12 cellular contexts compared by ENCODE assay signal in the genomic region with DNA sequence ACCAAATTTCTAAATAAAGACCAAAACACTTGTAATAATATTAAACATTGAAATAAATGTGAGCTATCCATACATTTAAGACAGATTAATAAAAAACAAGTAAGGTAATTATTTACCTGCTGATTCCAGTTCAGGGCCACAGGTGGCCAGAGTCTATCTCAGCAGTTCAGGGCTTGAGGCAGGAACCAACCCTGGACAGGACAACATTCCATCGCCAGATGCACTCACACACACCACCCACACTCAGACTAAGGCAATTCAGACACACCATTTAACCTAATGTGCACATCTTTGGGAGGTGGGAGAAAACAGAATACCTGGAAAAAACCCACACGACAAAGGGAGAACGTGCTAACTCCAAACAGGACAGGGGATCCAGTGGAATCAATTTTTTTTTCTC. TPM values are rescaled to one million over a fixed set of nuclear protein-coding genes. Genes with fewer than 3 reads are reported as not detected.
A peak's percentile ranks its signal among the peaks of the same experiment; 100 is the strongest.
DNase-seq lines count a peak whose midpoint lies in the region; ATAC-seq, FAIRE-seq and TF ChIP-seq lines count a peak whose summit lies in the region.
"Had no signal": no experiment of that assay in that cellular context is flagged by ENCODE, and none has a peak within 500 bp of the region (broad histone marks: within the 10 kb centered on the region; RNA-seq: fewer than 3 reads in every experiment).

No MANE protein-coding gene starts in this region.

- peak; percentile 18 for DNase-seq in ELF-1 (ENCODE audit: low read depth, low spot score)
- no peak for DNase-seq in IMR-90
- peak; percentile 22 for DNase-seq in small intestine
- DNase-seq in D341Med (ENCODE audit: low spot score) = no peak
- DNase-seq in lower leg skin (ENCODE audit: low spot score in 2 of 2) = no peak
- DNase-seq in MM.1S = no peak
- DNase-seq: CD4-positive, alpha-beta memory T cell; DND-41; GF-D8; H7 had no signal

- no peaks in the 10 kb centered on the region for H3K36me3 ChIP-seq in IMR-90 (ENCODE audit: control insufficient read depth, insufficient read depth, low read length)
- H3K36me3 ChIP-seq in small intestine (ENCODE audit: control insufficient read depth in 2 of 2, insufficient read depth in 2 of 2, low read length in 2 of 2) = no peaks in the 10 kb centered on the region
- H3K36me3 ChIP-seq in MM.1S (replicated peaks; ENCODE audit: insufficient read depth, low read length) = no peaks in the 10 kb centered on the region

- TF ChIP-seq RAD21 in IMR-90 (IDR thresholded peaks at IDR 0.05; ENCODE audit: low read length) = no peak

- H2BK5ac ChIP-seq in IMR-90 (ENCODE audit: low read depth, low read length, poor library complexity, severe bottlenecking) = no peak overlapping the region

- H4K20me1 ChIP-seq in IMR-90 (ENCODE audit: insufficient read depth, low read length) = no peaks in the 10 kb centered on the region
- no peaks in the 10 kb centered on the region for H4K20me1 ChIP-seq in MM.1S (ENCODE audit: insufficient read depth, low read length)

- H2AK9ac ChIP-seq in IMR-90 (replicated peaks; ENCODE audit: low read depth, low read length, poor library complexity) = peak overlapping the region; percentile 65

- H3K23ac ChIP-seq in IMR-90 (ENCODE audit: low read depth, low read length) = no peak overlapping the region

- in situ Hi-C loops in IMR-90 (cut with MboI; ENCODE audit: low sequenced_read_pairs) = no loop called here

- H2BK120ac ChIP-seq in IMR-90 (ENCODE audit: low read depth, low read length) = no peak overlapping the region

- no peak overlapping the region for H4K5ac ChIP-seq in IMR-90 (ENCODE audit: low read depth, low read length)

- H2AK5ac ChIP-seq in IMR-90 (ENCODE audit: low read depth, low read length) = no peak overlapping the region

- H3K56ac ChIP-seq in IMR-90 (ENCODE audit: extremely low read depth, insufficient read depth, low read length) = no peak overlapping the region

- no peak overlapping the region for H3K9ac ChIP-seq in IMR-90 (ENCODE audit: low read depth, low read length)
- H3K9ac ChIP-seq in MM.1S (ENCODE audit: low read length) = no peak overlapping the region

- POLR2A ChIA-PET in IMR-90 (lab: Charles Lee; ENCODE audit: unreplicated experiment) = no interaction called here

- TF ChIP-seq POLR2A in IMR-90 (IDR thresholded peaks at IDR 0.05; ENCODE audit: low read depth, low read length) (no peak), lower leg skin (IDR thresholded peaks at IDR 0.05) (no peak)

- no peaks in the 10 kb centered on the region; the same call in 1 of the 2 replicates for H3K9me3 ChIP-seq in IMR-90 (ENCODE audit: control insufficient read depth, insufficient read depth, low read length)
- no peaks in the 10 kb centered on the region for H3K9me3 ChIP-seq in small intestine (ENCODE audit: control insufficient read depth, low read depth)
- no peaks in the 10 kb centered on the region for H3K9me3 ChIP-seq in MM.1S (replicated peaks; ENCODE audit: insufficient read depth, low read length)

- dilution Hi-C loops in IMR-90 (cut with HindIII; ENCODE audit: low sequenced_read_pairs, unreplicated experiment) = no loop called here

- H3K4me2 ChIP-seq in IMR-90 (ENCODE audit: low read depth, low read length) (no peak overlapping the region), MM.1S (ENCODE audit: low read depth, low read length) (no peak overlapping the region)

- H3F3A ChIP-seq in MM.1S (ENCODE audit: insufficient read depth, low read length) = no peaks in the 10 kb centered on the region

- no peak overlapping the region for H3K4me3 ChIP-seq in IMR-90 (ENCODE audit: insufficient read depth, low read depth, low read length)
- H3K4me3 ChIP-seq in small intestine (ENCODE audit: low read depth in 1 of 2, low read length in 2 of 2) = no peak overlapping the region
- H3K4me3 ChIP-seq in lower leg skin (ENCODE audit: low read depth, poor library complexity, severe bottlenecking) = no peak overlapping the region
- H3K4me3 ChIP-seq in MM.1S (ENCODE audit: low read length) = no peak overlapping the region

- H3K27ac ChIP-seq in IMR-90 (ENCODE audit: insufficient read depth, low read length) (no peak overlapping the region), small intestine (ENCODE audit: low read depth in 1 of 2, low read length in 1 of 2) (no peak overlapping the region), MM.1S (ENCODE audit: low read length) (no peak overlapping the region)
- H3K27ac ChIP-seq: C4-2B had no signal

- no CpG with 5 or more reads among the region's 3 CpGs for WGBS in IMR-90 (ENCODE audit: extremely low coverage in 2 of 2, insufficient read length in 1 of 2), 2 experiments
- 51 to 69% (median 61%) methylated on average over 3 of the region's 3 CpGs for WGBS in small intestine, 3 donors
- 63 to 73% methylated on average over 3 of the region's 3 CpGs for WGBS in lower leg skin, 2 donors

- FAIRE-seq in small intestine (lab: Jason Lieb, UNC) = no peak

- no peak for ATAC-seq in IMR-90 (ENCODE audit: low read depth)
- ATAC-seq in esophagus mucosa = peak; percentile 43

- CTCF ChIA-PET in IMR-90 (lab: Yijun Ruan, JAX) = interaction anchor here (0.6 kb wide), 1 partner anchor 396 kb away, joined by 3 read pairs; no protein-coding TSS in a partner anchor

- H2AFZ ChIP-seq in IMR-90 (replicated peaks; ENCODE audit: low read length, poor library complexity) = no peak overlapping the region
- no peak overlapping the region for H2AFZ ChIP-seq in MM.1S (ENCODE audit: low read length)

- no TSS peak for BruUV-seq in IMR-90 (replicated peaks; lab: Mats Ljungman, UMichigan)

- no peak overlapping the region for H4K91ac ChIP-seq in IMR-90 (ENCODE audit: insufficient read depth, low read depth, low read length)

- H3K79me1 ChIP-seq in IMR-90 (ENCODE audit: low read depth in 1 of 2, low read length in 2 of 2) = no peaks in the 10 kb centered on the region

- intact Hi-C loops in IMR-90 (cut with micrococcal nuclease) = no loop called here
- intact Hi-C loops in lower leg skin (cut with DNase I; ENCODE audit: low total_unique reads) = no loop called here

- no peaks in the 10 kb centered on the region for H3K9me1 ChIP-seq in IMR-90 (ENCODE audit: insufficient read depth, low read length)

- H3K9me2 ChIP-seq in MM.1S (replicated peaks; ENCODE audit: insufficient read depth, low read length) = no peaks in the 10 kb centered on the region

- no peak overlapping the region for H3K4ac ChIP-seq in IMR-90 (ENCODE audit: low read depth, low read length)

- H3K4me1 ChIP-seq in IMR-90 (ENCODE audit: control insufficient read depth, insufficient read depth, low read length) (no peaks in the 10 kb centered on the region), small intestine (ENCODE audit: control insufficient read depth in 2 of 2, insufficient read depth in 1 of 2, low read depth in 1 of 2, low read length in 1 of 2) (no peaks in the 10 kb centered on the region), MM.1S (ENCODE audit: low read length) (peaks cover 6% of the 10 kb centered on the region; the same call in 1 of the 2 replicates)

- H3K18ac ChIP-seq in IMR-90 (ENCODE audit: low read depth, low read length) = no peak overlapping the region

- TF ChIP-seq CTCF in IMR-90 (conservative IDR thresholded peaks at IDR 0.05; ENCODE audit: low read depth, low read length) (no peak), lower leg skin (IDR thresholded peaks at IDR 0.05) (no peak), MM.1S (IDR thresholded peaks at IDR 0.05; ENCODE audit: low read length) (no peak)

- H2BK15ac ChIP-seq in IMR-90 (ENCODE audit: low read depth, low read length) = no peak overlapping the region

- H3K27me3 ChIP-seq in IMR-90 (ENCODE audit: control insufficient read depth, insufficient read depth, low read length) (no peaks in the 10 kb centered on the region), small intestine (ENCODE audit: control insufficient read depth in 2 of 2, insufficient read depth in 2 of 2, low read length in 2 of 2) (no peaks in the 10 kb centered on the region), MM.1S (replicated peaks; ENCODE audit: insufficient read depth, low read length) (no peaks in the 10 kb centered on the region)

- H4K8ac ChIP-seq in IMR-90 (ENCODE audit: low read depth in 2 of 2, low read length in 2 of 2) = no peak overlapping the region

- no peaks in the 10 kb centered on the region for H3K79me2 ChIP-seq in MM.1S (ENCODE audit: low read length)

- H3K14ac ChIP-seq in IMR-90 (replicated peaks; ENCODE audit: low read depth, low read length) = no peak overlapping the region

- no peak overlapping the region for H2BK20ac ChIP-seq in IMR-90 (ENCODE audit: low read depth, low read length)

TF ChIP-seq in IMR-90, 13 proteins besides CTCF, POLR2A, EP300 and RAD21 (continues in another document):
- TF ChIP-seq, protein P1, sequence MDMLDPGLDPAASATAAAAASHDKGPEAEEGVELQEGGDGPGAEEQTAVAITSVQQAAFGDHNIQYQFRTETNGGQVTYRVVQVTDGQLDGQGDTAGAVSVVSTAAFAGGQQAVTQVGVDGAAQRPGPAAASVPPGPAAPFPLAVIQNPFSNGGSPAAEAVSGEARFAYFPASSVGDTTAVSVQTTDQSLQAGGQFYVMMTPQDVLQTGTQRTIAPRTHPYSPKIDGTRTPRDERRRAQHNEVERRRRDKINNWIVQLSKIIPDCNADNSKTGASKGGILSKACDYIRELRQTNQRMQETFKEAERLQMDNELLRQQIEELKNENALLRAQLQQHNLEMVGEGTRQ (IDR thresholded peaks at IDR 0.05; ENCODE audit: low read depth, low read length) = no peak
- no peak for TF ChIP-seq MAFK (IDR thresholded peaks at IDR 0.05; ENCODE audit: low read depth, low read length)
- TF ChIP-seq BHLHE40 (IDR thresholded peaks at IDR 0.05; ENCODE audit: low read depth, low read length) = no peak
- no peak for TF ChIP-seq MAZ (IDR thresholded peaks at IDR 0.05; ENCODE audit: borderline replicate concordance, low read depth, low read length)
- TF ChIP-seq FOS (IDR thresholded peaks at IDR 0.05; ENCODE audit: low read depth, low read length) = no peak
- no peak for TF ChIP-seq MXI1 (IDR thresholded peaks at IDR 0.05; ENCODE audit: borderline replicate concordance, low read depth, low read length)
- no peak for TF ChIP-seq RCOR1 (IDR thresholded peaks at IDR 0.05; ENCODE audit: insufficient replicate concordance, low read length)
- no peak for TF ChIP-seq SMC3 (IDR thresholded peaks at IDR 0.05; ENCODE audit: low read depth, low read length)
- no peak for TF ChIP-seq NFE2L2 (IDR thresholded peaks at IDR 0.05; ENCODE audit: low read depth, low read length)

RNA-seq across cellular contexts. Expression of gene WDSUB1, which starts 14.1 kb away (rescaled TPM):
- total RNA-seq in IMR-90 (2012; rRNA removed) (5.0 and 5.2 TPM in 2 replicates), esophagus mucosa (7.5 TPM), lower leg skin (1 to 10 TPM; 2.8 to 7.6 (median 5.5) TPM)
- polyA plus RNA-seq in IMR-90 (2012; rRNA removed) (3.9 and 4.8 TPM in 2 replicates), small intestine (1 to 10 TPM; 7.0 to 9.4 (median 7.6) TPM)
- polyA plus RNA-seq in IMR-90 (2012; cell fraction: cytosol; rRNA removed) = 2.3 and 3.0 TPM in 2 replicates
- polyA plus RNA-seq in IMR-90 (2012; cell fraction: nucleus; rRNA removed; ENCODE audit: low replicate concordance) = 2.3 and 4.7 TPM in 2 replicates

Comparison
In these comparisons a context has a peak if more than half of its experiments do, and no peak if none do; other contexts are left out.
1. DNase-seq: peak in ELF-1 (single experiment) and small intestine (single experiment); none in IMR-90 (single experiment), D341Med (single experiment), lower leg skin (0 of 2) and MM.1S (single experiment).